In genomic region chr14:103416916-103417315, GRCh38 we compare ENCODE assay signal across 1 cellular context.
TF ChIP-seq lines count a peak whose summit lies in the region.

No MANE protein-coding gene starts in this region.

TF ChIP-seq in HCT116, 20 proteins besides CTCF, POLR2A, EP300 and RAD21 (continued from another document):
- TF ChIP-seq JUND (IDR thresholded peaks at IDR 0.05) (no peak), ZNF274 (IDR thresholded peaks at IDR 0.05; ENCODE audit: low read depth, low read length) (no peak)
- TF ChIP-seq, protein P1, sequence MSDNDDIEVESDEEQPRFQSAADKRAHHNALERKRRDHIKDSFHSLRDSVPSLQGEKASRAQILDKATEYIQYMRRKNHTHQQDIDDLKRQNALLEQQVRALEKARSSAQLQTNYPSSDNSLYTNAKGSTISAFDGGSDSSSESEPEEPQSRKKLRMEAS (IDR thresholded peaks at IDR 0.05), result no peak
